8 cellular contexts compared by ENCODE assay signal in genomic region chr2:171433763-171434670, GRCh38. TPM values are rescaled to one million over a fixed set of nuclear protein-coding genes. Genes with fewer than 3 reads are reported as not detected.
DNase-seq lines count a peak whose midpoint lies in the region; ATAC-seq and TF ChIP-seq lines count a peak whose summit lies in the region.

TSS of gene DCAF17 (plus strand) at chr2:171434226. CDS start at chr2:171434578, 352 bp downstream.
TSS of gene METTL8 (minus strand) at chr2:171433990. CDS start at chr2:171392185, 41,805 bp downstream.

- no peaks in the 10 kb centered on the region for H3K27me3 Mint-ChIP-seq in activated T-cell treated with anti-CD3 and anti-CD28 coated beads, Interleukin-2, amount 50 U/mL, for 4 hours (ENCODE audit: low read depth)

- H3K27ac ChIP-seq in muscle layer of duodenum (ENCODE audit: low read length), result peak within 1 kb of the TSS; percentile 84

- peak; percentile 89 for ATAC-seq in GM21619 (IDR thresholded peaks at IDR 0.05; ENCODE audit: unreplicated experiment)
- ATAC-seq in activated T-cell treated with anti-CD3 and anti-CD28 coated beads, Interleukin-2, amount 50 U/mL, for 4 hours, result peak; percentile 91 to 93
- ATAC-seq in esophagus mucosa, result peak; percentile 96

- H3K9me3 Mint-ChIP-seq in activated T-cell treated with anti-CD3 and anti-CD28 coated beads, Interleukin-2, amount 50 U/mL, for 4 hours, result peaks cover 4% of the 10 kb centered on the region

- peaks cover 0 to 17% of the 10 kb centered on the region in 2 donors for H3K36me3 ChIP-seq in muscle layer of duodenum (ENCODE audit: control insufficient read depth in 1 of 2, insufficient read depth in 2 of 2, low read length in 2 of 2)

- peaks cover 47% of the 10 kb centered on the region for H3K4me1 Mint-ChIP-seq in activated T-cell treated with anti-CD3 and anti-CD28 coated beads, Interleukin-2, amount 50 U/mL, for 4 hours (ENCODE audit: low read depth)

- DNase-seq in DMS79 (lab: John Stamatoyannopoulos, UW), result peak; percentile 87
- peak; percentile 90 for DNase-seq in Jurkat, Clone E6-1 (ENCODE audit: low read depth, low spot score)
- peak; percentile 91 for DNase-seq in activated T-cell treated with anti-CD3 and anti-CD28 coated beads, Interleukin-2, amount 50 U/mL, for 4 hours
- DNase-seq in stimulated activated CD8-positive, alpha-beta memory T cell treated with anti-CD3 and anti-CD28 coated beads, Interleukin-7, amount 100 ng/mL, for 4 hours (ENCODE audit: low read depth in 2 of 2), result peak; percentile 88 to 95

- peaks cover 0 to 29% of the 10 kb centered on the region in 2 donors for H3K4me1 ChIP-seq in muscle layer of duodenum (ENCODE audit: control insufficient read depth in 1 of 2, insufficient read depth in 2 of 2, low read length in 2 of 2)

- H3K9me3 ChIP-seq in muscle layer of duodenum (ENCODE audit: control insufficient read depth in 1 of 2, low read length in 2 of 2), result no peaks in the 10 kb centered on the region

- no peaks in the 10 kb centered on the region for H3K27me3 ChIP-seq in muscle layer of duodenum (ENCODE audit: low read depth, low read length)

- H3K4me3 Mint-ChIP-seq in activated T-cell treated with anti-CD3 and anti-CD28 coated beads, Interleukin-2, amount 50 U/mL, for 4 hours, result peak within 1 kb of the TSS; percentile 94

- H3K36me3 Mint-ChIP-seq in activated T-cell treated with anti-CD3 and anti-CD28 coated beads, Interleukin-2, amount 50 U/mL, for 4 hours (ENCODE audit: insufficient read depth), result peaks cover 25% of the 10 kb centered on the region

- H3K4me3 ChIP-seq in Jurkat, Clone E6-1 (ENCODE audit: low read length), result peak within 1 kb of the TSS; percentile 87
- H3K4me3 ChIP-seq in muscle layer of duodenum (ENCODE audit: low read depth in 1 of 2, low read length in 2 of 2), result peak within 1 kb of the TSS; percentile 83 to 93

TF ChIP-seq in PFSK-1, 5 proteins besides CTCF, POLR2A, EP300 and RAD21:
- TF ChIP-seq SIN3A (IDR thresholded peaks at IDR 0.05; ENCODE audit: borderline replicate concordance, insufficient read depth, low read length), result no peak
- peak; percentile 73 for TF ChIP-seq POLR2AphosphoS5 (IDR thresholded peaks at IDR 0.05; ENCODE audit: low read depth, low read length)
- TF ChIP-seq REST (IDR thresholded peaks at IDR 0.05; ENCODE audit: insufficient read depth in 1 of 2, low read depth in 2 of 2, low read length in 2 of 2), result no peak
- TF ChIP-seq TAF1 (IDR thresholded peaks at IDR 0.05; ENCODE audit: borderline replicate concordance, insufficient read depth, low read length), result peak; percentile 58; the same call in 1 of the 2 replicates
- TF ChIP-seq FOXP2 (optimal IDR thresholded peaks at IDR 0.05; ENCODE audit: borderline replicate concordance, extremely low read depth, extremely low read length, insufficient read depth), result peak; percentile 39

RNA-seq across cellular contexts. Expression of gene DCAF17, which starts in this region (rescaled TPM):
- 10.4 TPM for polyA plus RNA-seq in Jurkat, Clone E6-1 (2012; ENCODE audit: insufficient read depth, insufficient read length)
- 4.0 TPM for polyA plus RNA-seq in PFSK-1 (2012; ENCODE audit: insufficient read length, low read depth)
- total RNA-seq in activated T-cell treated with anti-CD3 and anti-CD28 coated beads, Interleukin-2, amount 50 U/mL, for 4 hours, result 10 to 100 TPM; 19.1 to 26.9 (median 23.0) TPM
- total RNA-seq in esophagus mucosa, result 9.4 TPM

RNA-seq across cellular contexts. Expression of gene METTL8, which starts in this region (rescaled TPM):
- polyA plus RNA-seq in Jurkat, Clone E6-1 (2012; ENCODE audit: insufficient read depth, insufficient read length), result 18.2 TPM
- polyA plus RNA-seq in PFSK-1 (2012; ENCODE audit: insufficient read length, low read depth), result 5.3 TPM
- total RNA-seq in activated T-cell treated with anti-CD3 and anti-CD28 coated beads, Interleukin-2, amount 50 U/mL, for 4 hours, result 10 to 100 TPM; 30.1 to 38.6 (median 30.8) TPM
- 39.9 TPM for total RNA-seq in esophagus mucosa

Comparison
In these comparisons a context has a peak if more than half of its experiments do, and no peak if none do; other contexts are left out.
1. Peak in every context shown above with its lines: DNase-seq, ATAC-seq, H3K4me3 ChIP-seq and H3K27ac ChIP-seq.